1 cellular context compared by ENCODE assay signal in genomic region chr6:46044876-46045617, GRCh38.
A peak's percentile ranks its signal among the peaks of the same experiment; 100 is the strongest.
TF ChIP-seq lines count a peak whose summit lies in the region.

No MANE protein-coding gene starts in this region.

TF ChIP-seq in HEK293, 187 proteins besides CTCF, POLR2A, EP300 and RAD21 (continued from another document):
- TF ChIP-seq ZBTB49 (tag by site-specific recombination; IDR thresholded peaks at IDR 0.05; ENCODE audit: low read depth) (no peak), ZNF670 (tag by site-specific recombination; IDR thresholded peaks at IDR 0.05; ENCODE audit: low read depth) (no peak), ZSCAN4 (tag by site-specific recombination; IDR thresholded peaks at IDR 0.05) (no peak), ZNF184 (tag by site-specific recombination; IDR thresholded peaks at IDR 0.05) (peak; percentile 45; the same call in 1 of the 2 replicates), ZNF561 (tag by site-specific recombination; IDR thresholded peaks at IDR 0.05; ENCODE audit: borderline replicate concordance) (no peak), SP7 (tag by site-specific recombination; IDR thresholded peaks at IDR 0.05) (peak; percentile 61; the same call in 1 of the 2 replicates), PRDM10 (tag by site-specific recombination; IDR thresholded peaks at IDR 0.05) (peak; percentile 83), SETDB1 (IDR thresholded peaks at IDR 0.05; ENCODE audit: insufficient read length, low read length) (no peak), ZNF530 (tag by site-specific recombination; IDR thresholded peaks at IDR 0.05; ENCODE audit: low read depth) (no peak)
- TF ChIP-seq, protein P1, sequence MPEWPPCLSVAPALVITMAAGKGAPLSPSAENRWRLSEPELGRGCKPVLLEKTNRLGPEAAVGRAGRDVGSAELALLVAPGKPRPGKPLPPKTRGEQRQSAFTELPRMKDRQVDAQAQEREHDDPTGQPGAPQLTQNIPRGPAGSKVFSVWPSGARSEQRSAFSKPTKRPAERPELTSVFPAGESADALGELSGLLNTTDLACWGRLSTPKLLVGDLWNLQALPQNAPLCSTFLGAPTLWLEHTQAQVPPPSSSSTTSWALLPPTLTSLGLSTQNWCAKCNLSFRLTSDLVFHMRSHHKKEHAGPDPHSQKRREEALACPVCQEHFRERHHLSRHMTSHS (tag by site-specific recombination; IDR thresholded peaks at IDR 0.05), result no peak
